ENCODE assay signal across 14 cellular contexts in the genomic region with DNA sequence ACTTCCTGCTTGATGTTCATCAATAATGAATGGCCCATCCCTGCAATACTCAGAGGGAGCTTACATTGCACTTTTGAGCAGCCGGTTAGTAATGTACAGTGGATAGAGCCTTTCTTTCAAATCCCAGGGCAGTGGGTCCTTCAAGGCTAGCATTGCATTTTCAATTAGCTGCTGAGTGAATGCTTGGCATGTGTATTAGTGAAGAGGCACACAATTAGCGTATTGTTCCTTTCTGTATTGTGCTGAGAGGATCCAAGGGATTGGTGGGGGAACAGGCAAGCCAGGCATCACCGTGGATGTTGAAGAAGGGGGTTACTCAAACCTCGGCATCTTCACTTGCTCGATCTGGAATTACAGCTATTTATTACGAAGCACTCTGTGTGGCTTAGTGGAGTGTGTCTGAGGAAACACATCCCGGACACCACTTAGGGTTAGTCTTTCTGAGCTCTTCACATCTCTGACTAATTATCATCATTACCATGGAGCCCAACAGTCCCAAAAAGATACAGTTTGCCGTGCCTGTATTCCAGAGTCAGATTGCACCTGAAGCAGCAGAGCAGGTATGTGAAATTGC. TPM values are rescaled to one million over a fixed set of nuclear protein-coding genes. Genes with fewer than 3 reads are reported as not detected.
DNase-seq lines count a peak whose midpoint lies in the region; TF ChIP-seq lines count a peak whose summit lies in the region.
"Had no signal": no experiment of that assay in that cellular context is flagged by ENCODE, and none has a peak within 500 bp of the region (broad histone marks: within the 10 kb centered on the region; RNA-seq: fewer than 3 reads in every experiment).

TSS of gene PPP1R1C (plus strand) at position 222 of the 574 bp plus-strand sequence. CDS start at position 480, 258 bp downstream.

- H3K36me3 ChIP-seq in fibroblast of lung (ENCODE audit: control insufficient read depth, insufficient read depth, low read length) (no peaks in the 10 kb centered on the region), tibial nerve (no peaks in the 10 kb centered on the region)
- H3K36me3 ChIP-seq: prostate gland, upper lobe of left lung had no signal

- H3K4me1 ChIP-seq in fibroblast of lung (ENCODE audit: control insufficient read depth, extremely low read depth, insufficient read depth, low read length) (no peaks in the 10 kb centered on the region), tibial nerve (peaks cover 0 to 19% (median 0%) of the 10 kb centered on the region in 4 donors)
- H3K4me1 ChIP-seq: prostate gland, upper lobe of left lung had no signal

- H3K9ac ChIP-seq in fibroblast of lung (ENCODE audit: insufficient read depth, low read length), result no peak within 1 kb of the TSS

- 40 to 57% methylated on average over 8 of the region's 8 CpGs for WGBS in tibial nerve, 2 donors

- no peaks in the 10 kb centered on the region for H3K27me3 ChIP-seq in fibroblast of lung (ENCODE audit: control insufficient read depth, insufficient read depth, low read length)
- no peaks in the 10 kb centered on the region for H3K27me3 ChIP-seq in tibial nerve
- H3K27me3 ChIP-seq: upper lobe of left lung had no signal

- H3K79me2 ChIP-seq in fibroblast of lung (ENCODE audit: control insufficient read depth, insufficient read depth, low read length), result no peaks in the 10 kb centered on the region

- DNase-seq in NCI-H2227 (lab: John Stamatoyannopoulos, UW; ENCODE audit: unreplicated experiment) (peak; percentile 26), NCI-H2227 treated with DMSO at 0.1 percent for 48 hours (lab: John Stamatoyannopoulos, UW) (no peak), fibroblast of lung (ENCODE audit: low read depth in 2 of 2) (no peak), midbrain (lab: John Stamatoyannopoulos, UW) (peak; percentile 72), tibial nerve (ENCODE audit: low spot score in 2 of 2) (no peak), RPMI8226 (no peak), activated T-cell treated with anti-CD3 and anti-CD28 coated beads for 4 hours (no peak), GM10266 (ENCODE audit: extremely low spot score) (no peak)
- DNase-seq: activated CD8-positive, alpha-beta memory T cell treated with anti-CD3 and anti-CD28 coated beads for 24 hours; activated effector memory CD4-positive, alpha-beta T cell treated with Interleukin-2 at 50 U/mL for 16 hours; Karpas-422; NCI-H187; upper lobe of left lung had no signal

- TF ChIP-seq EP300 in tibial nerve (IDR thresholded peaks at IDR 0.05), result no peak

- no peak within 1 kb of the TSS for H3K27ac ChIP-seq in fibroblast of lung (ENCODE audit: insufficient read depth, low read length)
- H3K27ac ChIP-seq in tibial nerve, result peak within 1 kb of the TSS in 3 of 4 donors; percentile 39 to 79 (median 69)
- H3K27ac ChIP-seq: prostate gland, upper lobe of left lung had no signal

- H3K4me2 ChIP-seq in fibroblast of lung (ENCODE audit: extremely low read depth, insufficient read depth, low read length), result no peak within 1 kb of the TSS

- H3K4me3 ChIP-seq in fibroblast of lung (replicated peaks in 1 of 4; ENCODE audit: control extremely low read depth in 1 of 4, insufficient read depth in 1 of 4, low read depth in 3 of 4, low read length in 4 of 4) (no peak within 1 kb of the TSS), tibial nerve (peak within 1 kb of the TSS in 1 of 4 donors; percentile 33)
- H3K4me3 ChIP-seq: prostate gland, upper lobe of left lung had no signal

- no peak for TF ChIP-seq POLR2A in tibial nerve (IDR thresholded peaks at IDR 0.05)

- H3K9me3 ChIP-seq in fibroblast of lung (ENCODE audit: control insufficient read depth, insufficient read depth, low read depth, low read length) (no peaks in the 10 kb centered on the region), tibial nerve (no peaks in the 10 kb centered on the region)
- H3K9me3 ChIP-seq: prostate gland, upper lobe of left lung had no signal

- H4K20me1 ChIP-seq in fibroblast of lung (ENCODE audit: control insufficient read depth, extremely low read depth, insufficient read depth, low read length), result no peaks in the 10 kb centered on the region

- H2AFZ ChIP-seq in fibroblast of lung (ENCODE audit: low read length), result peak within 1 kb of the TSS; percentile 53

- TF ChIP-seq CTCF in fibroblast of lung (conservative IDR thresholded peaks at IDR 0.05 in 1 of 2, IDR thresholded peaks at IDR 0.05 in 1 of 2; ENCODE audit: low read depth in 1 of 2, low read length in 2 of 2), result no peak
- TF ChIP-seq CTCF in tibial nerve (IDR thresholded peaks at IDR 0.05), result no peak
- TF ChIP-seq CTCF in GM10266 (IDR thresholded peaks at IDR 0.05; ENCODE audit: control insufficient read depth, insufficient read depth, low read depth, missing control alignments), result no peak

RNA-seq across cellular contexts. Expression of gene PPP1R1C, which starts in this region (rescaled TPM):
- total RNA-seq in fibroblast of lung (0.50 and 0.77 TPM in 2 replicates), tibial nerve (1 to 10 TPM in 3 of 4 donors, under 1 TPM in 1; 0.87 to 8.8 (median 4.1) TPM)
- 0.57 and 0.70 TPM in 2 replicates for polyA plus RNA-seq in fibroblast of lung
- 0.60 and 0.92 TPM in 2 replicates for polyA plus RNA-seq in fibroblast of lung (2012)
- polyA minus RNA-seq in fibroblast of lung (ENCODE audit: low replicate concordance), result not detected in 2 replicates

Comparison
In these comparisons a context has a peak if more than half of its experiments do, and no peak if none do; other contexts are left out.
1. DNase-seq: peak in NCI-H2227 (single experiment) and midbrain (single experiment); none in NCI-H2227 treated with DMSO at 0.1 percent for 48 hours (single experiment), fibroblast of lung (0 of 2), tibial nerve (0 of 2), RPMI8226 (single experiment), activated T-cell treated with anti-CD3 and anti-CD28 coated beads for 4 hours (single experiment) and GM10266 (single experiment).